Comparison of ENCODE assay signal across 8 cellular contexts in genomic region chr6:79048611-79049010, GRCh38. TPM values are rescaled to one million over a fixed set of nuclear protein-coding genes. Genes with fewer than 3 reads are reported as not detected.
A peak's percentile ranks its signal among the peaks of the same experiment; 100 is the strongest.
DNase-seq lines count a peak whose midpoint lies in the region; ATAC-seq, FAIRE-seq and TF ChIP-seq lines count a peak whose summit lies in the region.

No MANE protein-coding gene starts in this region.

- H3K4me3 ChIP-seq in adipocyte (ENCODE audit: low read length) (no peak overlapping the region), HepG2 (replicated peaks in 1 of 3; ENCODE audit: insufficient read depth in 1 of 3, low read depth in 2 of 3, low read length in 3 of 3) (no peak overlapping the region)

- CTCF ChIA-PET in HepG2 (lab: Yijun Ruan, JAX; ENCODE audit: low intra/inter-chr PET ratio, low total read pairs): interaction anchor here (0.8 kb wide), 1 partner anchor 201 kb away, joined by 3 read pairs; no protein-coding TSS in a partner anchor

- H3K9me3 ChIP-seq in adipocyte (ENCODE audit: control insufficient read depth, low read length) (peaks cover 4% of the 10 kb centered on the region), HepG2 (ENCODE audit: low read length) (no peaks in the 10 kb centered on the region)

- H3K4me1 ChIP-seq in adipocyte (ENCODE audit: control insufficient read depth, insufficient read depth, low read length) (no peaks in the 10 kb centered on the region), HepG2 (ENCODE audit: insufficient read depth, low read length) (no peaks in the 10 kb centered on the region)

- POLR2A ChIA-PET in HepG2 (lab: Yijun Ruan, JAX): interaction anchor here (1.0 kb wide), 1 partner anchor 28 kb away, joined by 4 read pairs; no protein-coding TSS in a partner anchor

- ATAC-seq in HepG2: peak; percentile 84
- ATAC-seq in GM21526 (IDR thresholded peaks at IDR 0.05; ENCODE audit: low FRiP score, unreplicated experiment): no peak

- H3K27me3 ChIP-seq in adipocyte (replicated peaks; ENCODE audit: control insufficient read depth, insufficient read depth, low read length) (no peaks in the 10 kb centered on the region), HepG2 (ENCODE audit: control insufficient read depth in 1 of 2, insufficient read depth in 2 of 2, low read length in 2 of 2) (no peaks in the 10 kb centered on the region)

- H3K79me2 ChIP-seq in HepG2 (ENCODE audit: insufficient read depth, low read length): peaks cover 6% of the 10 kb centered on the region

- TF ChIP-seq POLR2A in HepG2 (IDR thresholded peaks at IDR 0.05; ENCODE audit: insufficient read depth in 1 of 2, low read depth in 2 of 2, low read length in 2 of 2) (no peak), GM12891 (IDR thresholded peaks at IDR 0.05; ENCODE audit: low read depth, low read length) (no peak)

- FAIRE-seq in D721Med (lab: Jason Lieb, UNC) (no peak), HepG2 (lab: Jason Lieb, UNC) (no peak), GM12891 (lab: Jason Lieb, UNC) (no peak)

- in situ Hi-C loops in HepG2 (cut with HindIII; ENCODE audit: extremely low pct_ligation_motif_present, low pct_unique_long_range_greater_than_20kb): no loop called here

- H3K4me2 ChIP-seq in HepG2 (ENCODE audit: low read depth, low read length): no peak overlapping the region

- H4K20me1 ChIP-seq in HepG2 (ENCODE audit: insufficient read depth, low read length): no peaks in the 10 kb centered on the region

- TF ChIP-seq EP300 in HepG2 (IDR thresholded peaks at IDR 0.05; ENCODE audit: low read depth in 2 of 2, low read length in 2 of 2): no peak
- TF ChIP-seq EP300 in HepG2 (CRISPR knock-in tag; IDR thresholded peaks at IDR 0.05; ENCODE audit: borderline replicate concordance): no peak

- DNase-seq in D721Med (ENCODE audit: insufficient read length, low spot score) (no peak), HuH-7 (ENCODE audit: low spot score) (peak; percentile 28), adipocyte (ENCODE audit: low read depth) (peak; percentile 36), HepG2 (ENCODE audit: low spot score) (peak; percentile 29), GM12891 (ENCODE audit: insufficient read length, low spot score) (no peak), NCI-H146 treated with DMSO at 0.1 percent for 48 hours (lab: John Stamatoyannopoulos, UW; ENCODE audit: unreplicated experiment) (no peak)
- no peak for DNase-seq in stimulated activated CD4-positive, alpha-beta T cell treated with anti-CD3 and anti-CD28 coated beads, Interleukin-4, amount 100 ng/mL, for 4 hours

- H3K27ac ChIP-seq in HepG2 (ENCODE audit: extremely low read length, insufficient read depth, low read length): no peak overlapping the region

- 99% methylated on average over 2 of the region's 2 CpGs for WGBS in HepG2 (ENCODE audit: low lambda C conversion rate)

- intact Hi-C loops in HepG2 (cut with micrococcal nuclease; ENCODE audit: unreplicated experiment): no loop called here

- TF ChIP-seq CTCF in D721Med (IDR thresholded peaks at IDR 0.05; ENCODE audit: insufficient read depth, missing control alignments): peak; percentile 21
- TF ChIP-seq CTCF in HepG2 (CRISPR knock-in tag; IDR thresholded peaks at IDR 0.05): peak; percentile 15; the same call in 1 of the 2 replicates

- TF ChIP-seq RAD21 in HepG2 (CRISPR knock-in tag; IDR thresholded peaks at IDR 0.05): no peak

- H3K9ac ChIP-seq in adipocyte (ENCODE audit: low read length) (no peak overlapping the region), HepG2 (ENCODE audit: insufficient read depth, low read depth, low read length) (no peak overlapping the region)

- no peak overlapping the region for H2AFZ ChIP-seq in HepG2 (ENCODE audit: low read length)

- no TSS peak for BruUV-seq in HepG2 (replicated peaks; lab: Mats Ljungman, UMichigan)

- peaks cover 37% of the 10 kb centered on the region for H3K36me3 ChIP-seq in adipocyte (ENCODE audit: control insufficient read depth, insufficient read depth, low read length, severe bottlenecking)
- peaks cover 3 to 29% of the 10 kb centered on the region in 2 experiments for H3K36me3 ChIP-seq in HepG2 (replicated peaks in 1 of 2; ENCODE audit: control insufficient read depth in 1 of 2, insufficient read depth in 2 of 2, low read length in 2 of 2)

TF ChIP-seq in HepG2, 621 proteins besides CTCF, POLR2A, EP300 and RAD21:
- TF ChIP-seq DMAP1 (CRISPR knock-in tag; IDR thresholded peaks at IDR 0.05): no peak
- no peak for TF ChIP-seq PRMT3 (CRISPR knock-in tag; IDR thresholded peaks at IDR 0.05; ENCODE audit: borderline replicate concordance, low read depth)
- no peak for TF ChIP-seq ASH2L (IDR thresholded peaks at IDR 0.05; ENCODE audit: insufficient read length, low read depth, low read length)
- TF ChIP-seq ZC3H4 (CRISPR knock-in tag; IDR thresholded peaks at IDR 0.05; ENCODE audit: borderline replicate concordance): no peak
- TF ChIP-seq MAFF (IDR thresholded peaks at IDR 0.05; ENCODE audit: low read depth, low read length): 0 out of 2 replicates have a peak, but pooled peaks have one; percentile 18

TF ChIP-seq in GM12891, 5 proteins besides CTCF, POLR2A, EP300 and RAD21:
- TF ChIP-seq TAF1 (IDR thresholded peaks at IDR 0.05; ENCODE audit: low read depth, low read length): no peak
- TF ChIP-seq POLR2AphosphoS5 (IDR thresholded peaks at IDR 0.05; ENCODE audit: low read depth, low read length): no peak
- TF ChIP-seq SPI1 (IDR thresholded peaks at IDR 0.05; ENCODE audit: low read depth, low read length): no peak
- no peak for TF ChIP-seq POU2F2 (IDR thresholded peaks at IDR 0.05; ENCODE audit: low read depth, low read length)
- no peak for TF ChIP-seq PAX5 (IDR thresholded peaks at IDR 0.05; ENCODE audit: insufficient read depth, low read length, severe bottlenecking)

RNA-seq across cellular contexts. Expression of gene PHIP, which starts 29.4 kb away (rescaled TPM):
- total RNA-seq in HepG2 (2016; rRNA removed; fragmentation: Illumina TruSeq; extraction: Trizol): 23.5 and 36.0 TPM in 2 replicates
- total RNA-seq in HepG2 (2016; cell fraction: cytosol; rRNA removed; fragmentation: Illumina TruSeq; extraction: Trizol; ENCODE audit: low read depth): 5.8 and 5.9 TPM in 2 replicates
- 22.7 and 33.7 TPM in 2 replicates for total RNA-seq in HepG2 (2016; cell fraction: insoluble cytoplasmic fraction; rRNA removed; fragmentation: Illumina TruSeq; extraction: Trizol)
- 6.2 and 7.7 TPM in 2 replicates for total RNA-seq in HepG2 (2016; cell fraction: membrane; rRNA removed; fragmentation: Illumina TruSeq; extraction: Trizol)
- 60.3 and 61.0 TPM in 2 replicates for total RNA-seq in HepG2 (2016; cell fraction: nucleus; rRNA removed; fragmentation: Illumina TruSeq; extraction: Trizol)
- 5.3 and 6.5 TPM in 2 replicates for polyA plus RNA-seq in HepG2 (2011; rRNA removed)
- polyA plus RNA-seq in HepG2 (2011; cell fraction: cytosol; rRNA removed): 1.9 and 2.7 TPM in 2 replicates
- 11.2 and 12.3 TPM in 2 replicates for polyA plus RNA-seq in HepG2 (2011; cell fraction: nucleus; rRNA removed)
- 11.8 and 14.6 TPM in 2 replicates for polyA plus RNA-seq in HepG2 (2012)
- polyA plus RNA-seq in HepG2 (2016; cell fraction: cytosol; fragmentation: Illumina TruSeq; extraction: Trizol; ENCODE audit: low read depth): 0.29 and 0.36 TPM in 2 replicates
- polyA plus RNA-seq in HepG2 (2016; cell fraction: insoluble cytoplasmic fraction; fragmentation: Illumina TruSeq; extraction: Trizol; ENCODE audit: low read depth): 14.4 and 15.1 TPM in 2 replicates
- 0.94 and 1.2 TPM in 2 replicates for polyA plus RNA-seq in HepG2 (2016; cell fraction: membrane; fragmentation: Illumina TruSeq; extraction: Trizol; ENCODE audit: low read depth)
- polyA plus RNA-seq in HepG2 (2016; cell fraction: nucleus; fragmentation: Illumina TruSeq; extraction: Trizol; ENCODE audit: insufficient read depth, low read depth): 48.0 and 52.8 TPM in 2 replicates
- 10.0 and 19.3 TPM in 2 replicates for polyA minus RNA-seq in HepG2 (2011; rRNA and poly(A)+ RNA removed; ENCODE audit: low replicate concordance)
- 15.4 and 16.9 TPM in 2 replicates for polyA minus RNA-seq in HepG2 (2011; cell fraction: cytosol; rRNA and poly(A)+ RNA removed)
- polyA minus RNA-seq in HepG2 (2011; cell fraction: nucleus; rRNA and poly(A)+ RNA removed): 103 and 105 TPM in 2 replicates
- polyA plus RNA-seq in GM12891 (2012; ENCODE audit: low read depth, missing spikeins): 8.2 TPM

Comparison
In these comparisons a context has a peak if more than half of its experiments do, and no peak if none do; other contexts are left out.
1. DNase-seq: peak in HuH-7 (single experiment), adipocyte (single experiment) and HepG2 (single experiment); none in D721Med (single experiment), GM12891 (single experiment), NCI-H146 treated with DMSO at 0.1 percent for 48 hours (single experiment) and stimulated activated CD4-positive, alpha-beta T cell treated with anti-CD3 and anti-CD28 coated beads, Interleukin-4, amount 100 ng/mL, for 4 hours (0 of 2).